Comparison of ENCODE assay signal across 8 cellular contexts in genomic region chr13:26529441-26529840, GRCh38. TPM values are rescaled to one million over a fixed set of nuclear protein-coding genes. Genes with fewer than 3 reads are reported as not detected.
DNase-seq lines count a peak whose midpoint lies in the region; ATAC-seq and TF ChIP-seq lines count a peak whose summit lies in the region.

No MANE protein-coding gene starts in this region.

- no peaks in the 10 kb centered on the region for H3K9me3 ChIP-seq in stomach

- WGBS in stomach, 5 donors = 30 to 34% (median 32%) methylated on average over 6 of the region's 6 CpGs

- peak; percentile 38 for DNase-seq in activated naive CD8-positive, alpha-beta T cell treated with anti-CD3 and anti-CD28 coated beads, Interleukin-2, amount 10 ng/mL, durations not matched to agents 7 days and 5 days
- DNase-seq in activated naive CD8-positive, alpha-beta T cell treated with anti-CD3 and anti-CD28 coated beads for 36 hours = no peak
- peak; percentile 10 for DNase-seq in germinal center (ENCODE audit: low spot score)
- peak; percentile 27 for DNase-seq in stomach

- no peak for TF ChIP-seq POLR2A in stomach (IDR thresholded peaks at IDR 0.05)

- TF ChIP-seq CTCF in stomach (IDR thresholded peaks at IDR 0.05) = no peak

- peaks cover 0 to 10% (median 0%) of the 10 kb centered on the region in 3 donors for H3K27me3 ChIP-seq in stomach

- intact Hi-C loops in stomach (cut with DNase I; ENCODE audit: low total_unique reads) = no loop called here

- H3K9me3 Mint-ChIP-seq in activated naive CD8-positive, alpha-beta T cell treated with anti-CD3 and anti-CD28 coated beads, Interleukin-2, amount 10 ng/mL, durations not matched to agents 7 days and 5 days = no peaks in the 10 kb centered on the region
- no peaks in the 10 kb centered on the region for H3K9me3 Mint-ChIP-seq in activated naive CD8-positive, alpha-beta T cell treated with anti-CD3 and anti-CD28 coated beads for 36 hours

- H3K36me3 Mint-ChIP-seq in activated naive CD8-positive, alpha-beta T cell treated with anti-CD3 and anti-CD28 coated beads, Interleukin-2, amount 10 ng/mL, durations not matched to agents 7 days and 5 days = no peaks in the 10 kb centered on the region
- no peaks in the 10 kb centered on the region for H3K36me3 Mint-ChIP-seq in activated naive CD8-positive, alpha-beta T cell treated with anti-CD3 and anti-CD28 coated beads for 36 hours

- no peaks in the 10 kb centered on the region for H3K4me1 Mint-ChIP-seq in activated naive CD8-positive, alpha-beta T cell treated with anti-CD3 and anti-CD28 coated beads, Interleukin-2, amount 10 ng/mL, durations not matched to agents 7 days and 5 days
- no peaks in the 10 kb centered on the region for H3K4me1 Mint-ChIP-seq in activated naive CD8-positive, alpha-beta T cell treated with anti-CD3 and anti-CD28 coated beads for 36 hours

- no peaks in the 10 kb centered on the region for H3K4me1 ChIP-seq in stomach

- no peak overlapping the region for H3K4me3 ChIP-seq in stomach

- H3K36me3 ChIP-seq in stomach = no peaks in the 10 kb centered on the region

- no peak overlapping the region for H3K4me3 Mint-ChIP-seq in activated naive CD8-positive, alpha-beta T cell treated with anti-CD3 and anti-CD28 coated beads, Interleukin-2, amount 10 ng/mL, durations not matched to agents 7 days and 5 days
- no peak overlapping the region for H3K4me3 Mint-ChIP-seq in activated naive CD8-positive, alpha-beta T cell treated with anti-CD3 and anti-CD28 coated beads for 36 hours

- no peak overlapping the region for H3K27ac Mint-ChIP-seq in activated naive CD8-positive, alpha-beta T cell treated with anti-CD3 and anti-CD28 coated beads, Interleukin-2, amount 10 ng/mL, durations not matched to agents 7 days and 5 days
- H3K27ac Mint-ChIP-seq in activated naive CD8-positive, alpha-beta T cell treated with anti-CD3 and anti-CD28 coated beads for 36 hours = no peak overlapping the region

- H3K27me3 Mint-ChIP-seq in activated naive CD8-positive, alpha-beta T cell treated with anti-CD3 and anti-CD28 coated beads, Interleukin-2, amount 10 ng/mL, durations not matched to agents 7 days and 5 days = peaks cover 2% of the 10 kb centered on the region
- H3K27me3 Mint-ChIP-seq in activated naive CD8-positive, alpha-beta T cell treated with anti-CD3 and anti-CD28 coated beads for 36 hours = peaks cover 4% of the 10 kb centered on the region

- POLR2A ChIA-PET in activated naive CD8-positive, alpha-beta T cell treated with anti-CD3 and anti-CD28 coated beads, Interleukin-2, amount 10 ng/mL, durations not matched to agents 7 days and 5 days (lab: Charles Lee) = no interaction called here

- no peak for ATAC-seq in activated naive CD8-positive, alpha-beta T cell treated with anti-CD3 and anti-CD28 coated beads, Interleukin-2, amount 10 ng/mL, durations not matched to agents 7 days and 5 days (ENCODE audit: low read depth)
- ATAC-seq in SK-N-SH treated with all-trans-retinoic acid at 6 μM for 48 hours (peak; percentile 73), HG03378 (IDR thresholded peaks at IDR 0.05; ENCODE audit: unreplicated experiment) (no peak), HG03457 (IDR thresholded peaks at IDR 0.05; ENCODE audit: unreplicated experiment) (no peak), HG02759 (IDR thresholded peaks at IDR 0.05; ENCODE audit: unreplicated experiment) (no peak)

- TF ChIP-seq EP300 in stomach (IDR thresholded peaks at IDR 0.05) = no peak

- H3K27ac ChIP-seq in stomach = no peak overlapping the region

TF ChIP-seq in SK-N-SH treated with all-trans-retinoic acid at 6 μM for 48 hours, 23 proteins besides CTCF, POLR2A, EP300 and RAD21:
- TF ChIP-seq CSDC2 (CRISPR knock-in tag; IDR thresholded peaks at IDR 0.05) (peak; percentile 59; the same call in 1 of the 2 replicates), ZFP3 (CRISPR knock-in tag; IDR thresholded peaks at IDR 0.05) (0 out of 2 replicates have a peak, but pooled peaks have one; percentile 35), ESRRG (CRISPR knock-in tag; IDR thresholded peaks at IDR 0.05) (no peak)
TF ChIP-seq in SK-N-SH treated with all-trans-retinoic acid at 6 μM for 48 hours: peak in this region for 2.

RNA-seq across cellular contexts. Expression of gene WASF3, which starts 28.0 kb away (rescaled TPM):
- not detected for total RNA-seq in activated naive CD8-positive, alpha-beta T cell treated with anti-CD3 and anti-CD28 coated beads, Interleukin-2, amount 10 ng/mL, durations not matched to agents 7 days and 5 days
- under 1 TPM; 0.22 to 0.37 TPM for total RNA-seq in activated naive CD8-positive, alpha-beta T cell treated with anti-CD3 and anti-CD28 coated beads for 36 hours
- 10 to 100 TPM in 3 of 5 donors, 1 to 10 TPM in 1, under 1 TPM in 1; 0.87 to 12.8 (median 11.3) TPM for total RNA-seq in stomach
- polyA plus RNA-seq in stomach = 10 to 100 TPM in 1 of 3 donors, 1 to 10 TPM in 2; 3.5 to 11.0 (median 9.3) TPM
